ENCODE assay signal across 24 cellular contexts in the genomic region with DNA sequence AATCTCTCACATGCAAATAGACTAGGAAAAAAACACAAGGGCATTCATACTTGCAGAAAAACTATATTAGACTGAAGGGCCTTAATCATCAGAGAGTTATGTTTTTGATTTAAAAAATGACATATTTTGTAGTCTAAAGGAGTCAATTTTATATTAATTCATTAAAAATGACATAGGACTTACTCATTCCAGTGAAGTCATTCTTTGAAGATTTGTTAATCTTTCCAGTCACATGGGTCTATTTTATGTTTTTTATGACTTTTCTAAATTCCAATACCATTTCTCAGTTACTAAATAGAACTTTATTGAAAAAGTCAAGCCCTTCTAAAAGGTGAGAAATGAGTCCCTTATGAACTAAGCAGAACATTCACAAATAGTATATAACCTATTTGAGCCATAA.
DNase-seq lines count a peak whose midpoint lies in the region; ATAC-seq, FAIRE-seq and TF ChIP-seq lines count a peak whose summit lies in the region.
"Had no signal": no experiment of that assay in that cellular context is flagged by ENCODE, and none has a peak within 500 bp of the region (broad histone marks: within the 10 kb centered on the region; RNA-seq: fewer than 3 reads in every experiment).

No MANE protein-coding gene starts in this region.

- peaks cover 10% of the 10 kb centered on the region for H3K4me1 ChIP-seq in adipocyte (ENCODE audit: control insufficient read depth, insufficient read depth, low read length)
- H3K4me1 ChIP-seq in H9 (ENCODE audit: insufficient read depth, low read length) = no peaks in the 10 kb centered on the region
- H3K4me1 ChIP-seq: esophagus muscularis mucosa, SJSA1, tibial nerve had no signal

- H3K4me3 ChIP-seq in adipocyte (ENCODE audit: low read length) (no peak overlapping the region), fibroblast of pulmonary artery (replicated peaks; ENCODE audit: low read depth, low read length) (no peak overlapping the region), skeletal muscle cell (ENCODE audit: low read depth, low read length) (no peak overlapping the region)
- H3K4me3 ChIP-seq: cardiac muscle cell, esophagus muscularis mucosa, SJSA1, tibial nerve had no signal

- H2BK120ac ChIP-seq in H9 (ENCODE audit: low read depth, low read length, poor library complexity, severe bottlenecking) = no peak overlapping the region

- ATAC-seq in GM19397 (IDR thresholded peaks at IDR 0.05; ENCODE audit: unreplicated experiment) = no peak
- ATAC-seq: stimulated activated memory B cell treated with anti-CD40 and anti-IgM and Interleukin-4, amounts not matched to agents 10 μg/mL and 1 μg/mL and 100 μg/mL, for 72 hours had no signal

- no peak overlapping the region for H3K4me2 ChIP-seq in H9 (ENCODE audit: insufficient read depth, insufficient read length, low read length)

- no peaks in the 10 kb centered on the region for H3K79me2 ChIP-seq in H9 (ENCODE audit: insufficient read depth, low read length)

- no peak overlapping the region for H3K27ac ChIP-seq in H9 (ENCODE audit: insufficient read length, low read depth, low read length)
- H3K27ac ChIP-seq: C4-2B, cardiac muscle cell, esophagus muscularis mucosa, SJSA1, tibial nerve had no signal

- TF ChIP-seq CTCF in fibroblast of pulmonary artery (IDR thresholded peaks at IDR 0.05; ENCODE audit: low read length, missing control alignments) (no peak), H9 (conservative IDR thresholded peaks at IDR 0.05) (no peak)

- H3K4me1 Mint-ChIP-seq in H9 = no peaks in the 10 kb centered on the region
- H3K4me1 Mint-ChIP-seq: activated naive CD8-positive, alpha-beta T cell treated with anti-CD3 and anti-CD28 coated beads for 36 hours; IgD-negative memory B cell; neural crest cell; stimulated activated memory B cell treated with anti-CD40 and anti-IgM and Interleukin-4, amounts not matched to agents 10 μg/mL and 1 μg/mL and 100 μg/mL, for 72 hours had no signal

- H3K4me3 Mint-ChIP-seq in H9 = no peak overlapping the region
- H3K4me3 Mint-ChIP-seq: activated naive CD8-positive, alpha-beta T cell treated with anti-CD3 and anti-CD28 coated beads for 36 hours; activated T-helper 1 cell treated with anti-CD3 and anti-CD28 coated beads, Interleukin-12 subunit alpha, Interleukin-12 subunit beta, Interleukin-2, Interleukin-4 antibody, amounts not matched to agents 30 ng/mL and 10 ng/mL and 1 ng/mL, durations not matched to agents 14 hours and 24 hours and 36 hours; IgD-negative memory B cell; neural crest cell; stimulated activated memory B cell treated with anti-CD40 and anti-IgM and Interleukin-4, amounts not matched to agents 10 μg/mL and 1 μg/mL and 100 μg/mL, for 72 hours had no signal

- H3K27me3 Mint-ChIP-seq in H9 (ENCODE audit: low read depth) = no peaks in the 10 kb centered on the region
- H3K27me3 Mint-ChIP-seq: activated naive CD8-positive, alpha-beta T cell treated with anti-CD3 and anti-CD28 coated beads for 36 hours; IgD-negative memory B cell; stimulated activated memory B cell treated with anti-CD40 and anti-IgM and Interleukin-4, amounts not matched to agents 10 μg/mL and 1 μg/mL and 100 μg/mL, for 72 hours had no signal

- no peak overlapping the region for H2AK5ac ChIP-seq in H9 (ENCODE audit: insufficient read length, low read length)

- H3K79me1 ChIP-seq in H9 (ENCODE audit: insufficient read depth, low read depth, low read length, poor library complexity, severe bottlenecking) = no peaks in the 10 kb centered on the region

- no peak overlapping the region for H4K5ac ChIP-seq in H9 (ENCODE audit: insufficient read length, low read depth, low read length)

- H2BK12ac ChIP-seq in H9 (ENCODE audit: insufficient read length, low read depth, low read length) = no peak overlapping the region

- H3K27me3 ChIP-seq in adipocyte (replicated peaks; ENCODE audit: control insufficient read depth, insufficient read depth, low read length) (no peaks in the 10 kb centered on the region), H9 (ENCODE audit: insufficient read depth, low read length) (no peaks in the 10 kb centered on the region)
- H3K27me3 ChIP-seq: cardiac muscle cell, esophagus muscularis mucosa, SJSA1, tibial nerve had no signal

- H2BK5ac ChIP-seq in H9 (ENCODE audit: insufficient read length, low read length) = no peak overlapping the region

- H3K36me3 Mint-ChIP-seq in H9 (ENCODE audit: insufficient read depth in 1 of 3, low read depth in 3 of 3) = no peaks in the 10 kb centered on the region
- H3K36me3 Mint-ChIP-seq: activated naive CD8-positive, alpha-beta T cell treated with anti-CD3 and anti-CD28 coated beads for 36 hours; IgD-negative memory B cell; stimulated activated memory B cell treated with anti-CD40 and anti-IgM and Interleukin-4, amounts not matched to agents 10 μg/mL and 1 μg/mL and 100 μg/mL, for 72 hours had no signal

- no peak for TF ChIP-seq POLR2A in GM12891 (IDR thresholded peaks at IDR 0.05; ENCODE audit: low read depth, low read length)

- no peak overlapping the region for H4K8ac ChIP-seq in H9 (replicated peaks; ENCODE audit: insufficient read length, low read depth, low read length)

- no peak overlapping the region for H3T11ph ChIP-seq in H9 (ENCODE audit: low read length)

- H3K23ac ChIP-seq in H9 (ENCODE audit: insufficient read length, low read depth, low read length) = no peak overlapping the region

- H3K18ac ChIP-seq in H9 (ENCODE audit: insufficient read length, low read depth, low read length) = no peak overlapping the region

- no peaks in the 10 kb centered on the region for H4K20me1 ChIP-seq in H9 (ENCODE audit: control insufficient read depth, insufficient read depth, insufficient read length)

- H3K23me2 ChIP-seq in H9 (ENCODE audit: insufficient read length, low read depth, low read length, poor library complexity, severe bottlenecking) = no peaks in the 10 kb centered on the region

- H3K9ac ChIP-seq in adipocyte (ENCODE audit: low read length) = no peak overlapping the region
- H3K9ac ChIP-seq in H9 (ENCODE audit: extremely low read depth, insufficient read length, low read length) = no peak overlapping the region

- no peak overlapping the region for H3K56ac ChIP-seq in H9 (ENCODE audit: insufficient read length, low read depth, low read length)

- no peak overlapping the region for H3K14ac ChIP-seq in H9 (ENCODE audit: insufficient read depth, low read length)

- no peaks in the 10 kb centered on the region for H3K9me3 ChIP-seq in adipocyte (ENCODE audit: control insufficient read depth, low read length)
- H3K9me3 ChIP-seq in H9 (ENCODE audit: control insufficient read depth, low read depth, low read length) = no peaks in the 10 kb centered on the region
- H3K9me3 ChIP-seq: esophagus muscularis mucosa, SJSA1, tibial nerve had no signal

- no peaks in the 10 kb centered on the region for H3K9me3 Mint-ChIP-seq in H9
- H3K9me3 Mint-ChIP-seq: neural crest cell had no signal

- H3K4ac ChIP-seq in H9 (ENCODE audit: low read depth, low read length) = no peak overlapping the region

- FAIRE-seq in GM12891 (lab: Jason Lieb, UNC) = no peak
- FAIRE-seq: GM18507, H1 had no signal

- H3K27ac Mint-ChIP-seq in H9 = no peak overlapping the region
- H3K27ac Mint-ChIP-seq: activated naive CD8-positive, alpha-beta T cell treated with anti-CD3 and anti-CD28 coated beads for 36 hours; activated T-helper 1 cell treated with anti-CD3 and anti-CD28 coated beads, Interleukin-12 subunit alpha, Interleukin-12 subunit beta, Interleukin-2, Interleukin-4 antibody, amounts not matched to agents 30 ng/mL and 10 ng/mL and 1 ng/mL, durations not matched to agents 14 hours and 24 hours and 36 hours; IgD-negative memory B cell; stimulated activated memory B cell treated with anti-CD40 and anti-IgM and Interleukin-4, amounts not matched to agents 10 μg/mL and 1 μg/mL and 100 μg/mL, for 72 hours had no signal

- H2BK15ac ChIP-seq in H9 (ENCODE audit: low read depth, low read length) = no peak overlapping the region

- H2BK20ac ChIP-seq in H9 (ENCODE audit: low read depth, low read length, poor library complexity, severe bottlenecking) = no peak overlapping the region

- DNase-seq in GM04504 (ENCODE audit: low read depth) = peak; percentile 23
- peak; percentile 50 for DNase-seq in adipocyte (ENCODE audit: low read depth)
- peak; percentile 26 for DNase-seq in fibroblast of pulmonary artery (ENCODE audit: low read depth)
- DNase-seq in skeletal muscle cell (ENCODE audit: low read depth) = peak; percentile 26
- no peak for DNase-seq in GM12891 (ENCODE audit: insufficient read length, low spot score)
- no peak for DNase-seq in H9
- no peak for DNase-seq in NCI-H82 (lab: John Stamatoyannopoulos, UW)
- DNase-seq: activated CD8-positive, alpha-beta memory T cell treated with anti-CD3 and anti-CD28 coated beads for 24 hours; activated naive CD8-positive, alpha-beta T cell treated with anti-CD3 and anti-CD28 coated beads for 36 hours; NCI-H2081; retina; T-helper 9 cell had no signal

- H4K91ac ChIP-seq in H9 (ENCODE audit: insufficient read length, low read depth, low read length) = no peak overlapping the region

- no peak overlapping the region for H2AFZ ChIP-seq in H9 (ENCODE audit: low read length)

- no peaks in the 10 kb centered on the region for H3K36me3 ChIP-seq in adipocyte (ENCODE audit: control insufficient read depth, insufficient read depth, low read length, severe bottlenecking)
- H3K36me3 ChIP-seq: cardiac muscle cell, esophagus muscularis mucosa, SJSA1, tibial nerve had no signal

TF ChIP-seq in GM12891, 5 proteins besides CTCF, POLR2A, EP300 and RAD21:
- TF ChIP-seq PAX5 (IDR thresholded peaks at IDR 0.05; ENCODE audit: insufficient read depth, low read length, severe bottlenecking) (no peak), SPI1 (IDR thresholded peaks at IDR 0.05; ENCODE audit: low read depth, low read length) (no peak), POU2F2 (IDR thresholded peaks at IDR 0.05; ENCODE audit: low read depth, low read length) (no peak), POLR2AphosphoS5 (IDR thresholded peaks at IDR 0.05; ENCODE audit: low read depth, low read length) (no peak), TAF1 (IDR thresholded peaks at IDR 0.05; ENCODE audit: low read depth, low read length) (no peak)

Comparison
In these comparisons a context has a peak if more than half of its experiments do, and no peak if none do; other contexts are left out.
1. DNase-seq: peak in GM04504 (single experiment), adipocyte (single experiment), fibroblast of pulmonary artery (single experiment) and skeletal muscle cell (single experiment); none in GM12891 (single experiment), H9 (single experiment) and NCI-H82 (single experiment).